10 cellular contexts compared by ENCODE assay signal in genomic region chr10:3774018-3774813, GRCh38. TPM values are rescaled to one million over a fixed set of nuclear protein-coding genes. Genes with fewer than 3 reads are reported as not detected.
DNase-seq lines count a peak whose midpoint lies in the region; ATAC-seq and TF ChIP-seq lines count a peak whose summit lies in the region.
"Had no signal": no experiment of that assay in that cellular context is flagged by ENCODE, and none has a peak within 500 bp of the region (broad histone marks: within the 10 kb centered on the region; RNA-seq: fewer than 3 reads in every experiment).

No MANE protein-coding gene starts in this region.

- no peak for TF ChIP-seq CTCF in ascending aorta (IDR thresholded peaks at IDR 0.05)

- H3K4me1 ChIP-seq in ascending aorta: peaks cover 17 to 41% of the 10 kb centered on the region in 2 donors
- H3K4me1 ChIP-seq: prostate gland had no signal

- intact Hi-C loops in ascending aorta (cut with DNase I): loop anchor here (2.0 kb wide), 2 partner anchors 19 to 469 kb away; no protein-coding TSS in a partner anchor

- peak overlapping the region; percentile 47 for H3K27ac Mint-ChIP-seq in stimulated activated naive B cell treated with anti-CD40 and anti-IgM and Interleukin-4, amounts not matched to agents 10 μg/mL and 1 μg/mL and 100 μg/mL, for 72 hours
- H3K27ac Mint-ChIP-seq: stimulated activated naive CD8-positive, alpha-beta T cell treated with anti-CD3 and anti-CD28 coated beads, Interleukin-15, amount 100 ng/mL, for 72 hours had no signal

- DNase-seq in LHCN-M2 (ENCODE audit: low read depth): peak; percentile 57
- peak in 1 of 2 donors; percentile 66 for DNase-seq in ascending aorta (ENCODE audit: low spot score in 2 of 2)
- DNase-seq in foreskin melanocyte: peak; percentile 41
- DNase-seq in stimulated activated naive B cell treated with anti-CD40 and anti-IgM and Interleukin-4, amounts not matched to agents 10 μg/mL and 1 μg/mL and 100 μg/mL, for 72 hours: no peak
- no peak for DNase-seq in SK-N-DZ (ENCODE audit: low spot score)
- DNase-seq in OCI-M2 (lab: John Stamatoyannopoulos, UW; ENCODE audit: unreplicated experiment): no peak
- no peak for DNase-seq in dedifferentiated amniotic fluid mesenchymal stem cell (ENCODE audit: extremely low spot score)
- DNase-seq: NCI-H1092; stimulated activated naive CD8-positive, alpha-beta T cell treated with anti-CD3 and anti-CD28 coated beads, Interleukin-15, amount 100 ng/mL, for 72 hours had no signal

- H3K36me3 Mint-ChIP-seq in stimulated activated naive B cell treated with anti-CD40 and anti-IgM and Interleukin-4, amounts not matched to agents 10 μg/mL and 1 μg/mL and 100 μg/mL, for 72 hours: peaks cover 33 to 41% of the 10 kb centered on the region in 2 donors

- no peaks in the 10 kb centered on the region for H3K27me3 ChIP-seq in ascending aorta

- H3K36me3 ChIP-seq in ascending aorta: peaks cover 23 to 31% of the 10 kb centered on the region in 2 donors

- H3K4me1 Mint-ChIP-seq in stimulated activated naive B cell treated with anti-CD40 and anti-IgM and Interleukin-4, amounts not matched to agents 10 μg/mL and 1 μg/mL and 100 μg/mL, for 72 hours: peaks cover 18 to 35% of the 10 kb centered on the region in 2 donors

- no peak for ATAC-seq in stimulated activated naive B cell treated with anti-CD40 and anti-IgM and Interleukin-4, amounts not matched to agents 10 μg/mL and 1 μg/mL and 100 μg/mL, for 72 hours (replicated peaks)
- ATAC-seq: stimulated activated naive CD8-positive, alpha-beta T cell treated with anti-CD3 and anti-CD28 coated beads, Interleukin-15, amount 100 ng/mL, for 72 hours had no signal

- H3K4me3 Mint-ChIP-seq in stimulated activated naive B cell treated with anti-CD40 and anti-IgM and Interleukin-4, amounts not matched to agents 10 μg/mL and 1 μg/mL and 100 μg/mL, for 72 hours: no peak overlapping the region
- H3K4me3 Mint-ChIP-seq: stimulated activated naive CD8-positive, alpha-beta T cell treated with anti-CD3 and anti-CD28 coated beads, Interleukin-15, amount 100 ng/mL, for 72 hours had no signal

- no peak overlapping the region for H3K4me3 ChIP-seq in ascending aorta
- H3K4me3 ChIP-seq: prostate gland had no signal

- H3K9me3 ChIP-seq in ascending aorta: no peaks in the 10 kb centered on the region
- H3K9me3 ChIP-seq: prostate gland had no signal

- H3K27me3 Mint-ChIP-seq in stimulated activated naive B cell treated with anti-CD40 and anti-IgM and Interleukin-4, amounts not matched to agents 10 μg/mL and 1 μg/mL and 100 μg/mL, for 72 hours: no peaks in the 10 kb centered on the region
- H3K27me3 Mint-ChIP-seq: stimulated activated naive CD8-positive, alpha-beta T cell treated with anti-CD3 and anti-CD28 coated beads, Interleukin-15, amount 100 ng/mL, for 72 hours had no signal

- H3K27ac ChIP-seq in ascending aorta: peak overlapping the region; percentile 92 to 97
- H3K27ac ChIP-seq: prostate gland had no signal

- no peaks in the 10 kb centered on the region for H3K9me3 Mint-ChIP-seq in stimulated activated naive B cell treated with anti-CD40 and anti-IgM and Interleukin-4, amounts not matched to agents 10 μg/mL and 1 μg/mL and 100 μg/mL, for 72 hours
- H3K9me3 Mint-ChIP-seq: stimulated activated naive CD8-positive, alpha-beta T cell treated with anti-CD3 and anti-CD28 coated beads, Interleukin-15, amount 100 ng/mL, for 72 hours had no signal

RNA-seq across cellular contexts. Expression of gene KLF6, which starts 10.8 kb away (rescaled TPM):
- 30.7 and 35.9 TPM in 2 replicates for total RNA-seq in LHCN-M2 (2014; rRNA removed)
- 48.4 TPM for polyA plus RNA-seq in LHCN-M2 (2012)
- 144 TPM for total RNA-seq in ascending aorta
- polyA plus RNA-seq in SK-N-DZ (2014; cell fraction: cytosol; rRNA removed): 2.4 and 2.5 TPM in 2 replicates
- polyA plus RNA-seq in SK-N-DZ (2014; cell fraction: nucleus; rRNA removed): 6.6 and 14.0 TPM in 2 replicates

Comparison
In these comparisons a context has a peak if more than half of its experiments do, and no peak if none do; other contexts are left out.
1. DNase-seq: peak in LHCN-M2 (single experiment) and foreskin melanocyte (single experiment); none in stimulated activated naive B cell treated with anti-CD40 and anti-IgM and Interleukin-4, amounts not matched to agents 10 μg/mL and 1 μg/mL and 100 μg/mL, for 72 hours (single experiment), SK-N-DZ (single experiment), OCI-M2 (single experiment) and dedifferentiated amniotic fluid mesenchymal stem cell (single experiment).